In the genomic region with DNA sequence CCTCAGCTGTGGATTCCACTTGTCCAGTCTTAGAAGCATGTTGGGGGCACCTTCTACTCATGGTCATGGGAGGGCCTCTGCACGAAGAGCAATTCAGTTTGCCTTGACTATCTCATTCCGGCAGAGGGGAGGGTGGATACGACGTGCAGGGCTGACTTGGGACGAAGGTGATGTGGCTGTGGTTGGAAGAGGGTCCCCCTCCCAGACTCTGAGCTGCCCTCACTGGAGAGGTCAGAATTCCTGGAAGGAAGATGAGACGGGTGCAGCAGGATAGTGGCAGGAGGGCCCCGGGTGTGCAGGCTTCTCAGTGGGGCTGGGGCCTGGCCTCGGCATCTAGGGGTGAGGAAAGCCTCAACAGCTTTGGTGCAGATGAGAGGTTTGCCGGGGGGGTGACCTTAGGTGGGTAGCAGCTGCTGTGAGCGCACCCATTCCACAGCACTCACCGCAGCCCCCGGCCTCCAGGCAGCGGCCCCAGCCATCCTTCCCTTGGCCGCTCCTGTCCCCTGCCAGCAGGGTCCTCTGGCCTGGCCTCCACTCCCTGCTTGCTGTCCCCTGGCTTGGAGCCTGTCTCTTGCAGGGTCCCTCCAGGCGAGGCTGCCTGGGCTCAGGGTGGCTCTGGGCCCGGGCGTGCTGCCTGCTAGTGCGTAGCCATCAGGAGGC, we compare ENCODE assay signal across 2 cellular contexts.
A peak's percentile ranks its signal among the peaks of the same experiment; 100 is the strongest.
TF ChIP-seq lines count a peak whose summit lies in the region.

No MANE protein-coding gene starts in this region.

TF ChIP-seq in HepG2, 621 proteins besides CTCF, POLR2A, EP300 and RAD21:
- TF ChIP-seq KDM2A (CRISPR knock-in tag; IDR thresholded peaks at IDR 0.05; ENCODE audit: borderline replicate concordance, low read depth), result 0 out of 2 replicates have a peak, but pooled peaks have one; percentile 4
- TF ChIP-seq MYPOP (CRISPR knock-in tag; IDR thresholded peaks at IDR 0.05), result no peak
- TF ChIP-seq POLR2G (IDR thresholded peaks at IDR 0.05; ENCODE audit: low read depth, low read length), result 0 out of 2 replicates have a peak, but pooled peaks have one; percentile 12
- peak; percentile 74; the same call in 1 of the 2 replicates for TF ChIP-seq AKAP8 (CRISPR knock-in tag; IDR thresholded peaks at IDR 0.05)
- TF ChIP-seq HNRNPLL (IDR thresholded peaks at IDR 0.05; ENCODE audit: low read depth, low read length, poor library complexity, severe bottlenecking), result no peak
- TF ChIP-seq ZC3H13 (CRISPR knock-in tag; IDR thresholded peaks at IDR 0.05), result 0 out of 2 replicates have a peak, but pooled peaks have one; percentile 7
- no peak for TF ChIP-seq EEA1 (CRISPR knock-in tag; IDR thresholded peaks at IDR 0.05; ENCODE audit: borderline replicate concordance)

TF ChIP-seq in GM23338, 12 proteins besides CTCF, POLR2A, EP300 and RAD21:
- TF ChIP-seq POLR2AphosphoS5 (IDR thresholded peaks at IDR 0.05; ENCODE audit: low read depth), result no peak
- TF ChIP-seq ZNF462 (CRISPR knock-in tag; IDR thresholded peaks at IDR 0.05), result no peak
TF ChIP-seq in GM23338: peak in this region for 0.
